Comparison of ENCODE assay signal across 1 cellular context in the genomic region with DNA sequence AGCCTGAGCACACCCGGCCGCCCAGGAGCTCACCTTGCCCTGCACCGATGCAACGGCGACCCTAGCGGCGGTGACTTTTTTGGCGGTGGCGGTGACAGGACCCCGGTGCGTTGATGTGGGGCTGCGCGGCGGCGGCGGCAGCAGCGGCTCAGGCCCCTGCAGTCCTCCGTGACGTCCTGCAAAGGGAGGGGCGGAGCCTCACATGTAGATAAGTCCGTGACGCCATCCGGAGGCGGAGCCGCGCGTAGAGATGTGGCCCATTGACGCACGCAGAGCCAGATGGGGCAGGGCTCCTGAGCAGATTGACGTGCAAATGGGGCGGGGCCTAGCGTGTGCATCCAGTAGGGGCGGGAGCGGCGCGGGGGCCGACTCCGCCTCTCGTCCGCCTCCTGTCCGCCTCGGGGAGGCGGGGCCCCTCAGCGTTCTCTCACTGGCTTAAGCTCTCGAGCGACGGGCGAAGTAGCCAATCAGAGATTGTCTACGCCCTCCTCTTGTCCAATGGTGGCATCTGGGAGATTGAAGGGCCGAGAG.
A peak's percentile ranks its signal among the peaks of the same experiment; 100 is the strongest.
TF ChIP-seq lines count a peak whose summit lies in the region.

A gene with protein sequence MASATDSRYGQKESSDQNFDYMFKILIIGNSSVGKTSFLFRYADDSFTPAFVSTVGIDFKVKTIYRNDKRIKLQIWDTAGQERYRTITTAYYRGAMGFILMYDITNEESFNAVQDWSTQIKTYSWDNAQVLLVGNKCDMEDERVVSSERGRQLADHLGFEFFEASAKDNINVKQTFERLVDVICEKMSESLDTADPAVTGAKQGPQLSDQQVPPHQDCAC (minus strand): TSS at position 180 of the 531 bp plus-strand sequence. CDS start 1,302 bp downstream, outside the sequence.

TF ChIP-seq in K562, 482 proteins besides CTCF, POLR2A, EP300 and RAD21 (continued from another document and continues in another):
- TF ChIP-seq, protein P1, sequence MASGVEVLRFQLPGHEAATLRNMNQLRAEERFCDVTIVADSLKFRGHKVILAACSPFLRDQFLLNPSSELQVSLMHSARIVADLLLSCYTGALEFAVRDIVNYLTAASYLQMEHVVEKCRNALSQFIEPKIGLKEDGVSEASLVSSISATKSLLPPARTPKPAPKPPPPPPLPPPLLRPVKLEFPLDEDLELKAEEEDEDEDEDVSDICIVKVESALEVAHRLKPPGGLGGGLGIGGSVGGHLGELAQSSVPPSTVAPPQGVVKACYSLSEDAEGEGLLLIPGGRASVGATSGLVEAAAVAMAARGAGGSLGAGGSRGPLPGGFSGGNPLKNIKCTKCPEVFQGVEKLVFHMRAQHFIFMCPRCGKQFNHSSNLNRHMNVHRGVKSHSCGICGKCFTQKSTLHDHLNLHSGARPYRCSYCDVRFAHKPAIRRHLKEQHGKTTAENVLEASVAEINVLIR (CRISPR knock-in tag; IDR thresholded peaks at IDR 0.05) = peak; percentile 54; the same call in 1 of the 2 replicates
- TF ChIP-seq PCBP1 (IDR thresholded peaks at IDR 0.05; ENCODE audit: low read depth, low read length, poor library complexity, severe bottlenecking) (peak; percentile 55), ZFP1 (CRISPR knock-in tag; IDR thresholded peaks at IDR 0.05) (no peak), CHD1 (IDR thresholded peaks at IDR 0.05; ENCODE audit: low read length) (no peak), CHD2 (IDR thresholded peaks at IDR 0.05; ENCODE audit: low read depth, low read length) (peak; percentile 93), CXXC5 (CRISPR knock-in tag; IDR thresholded peaks at IDR 0.05) (peak; percentile 56), STAT5A (IDR thresholded peaks at IDR 0.05; ENCODE audit: borderline replicate concordance, low read length) (no peak), YY1 (IDR thresholded peaks at IDR 0.05; ENCODE audit: borderline replicate concordance in 1 of 3, control insufficient read depth in 1 of 3, extremely low read depth in 1 of 3, insufficient read depth in 3 of 3, insufficient read length in 1 of 3, insufficient replicate concordance in 2 of 3, low read depth in 1 of 3, low read length in 2 of 3) (no peak), CSDE1 (IDR thresholded peaks at IDR 0.05) (no peak), CREB1 (IDR thresholded peaks at IDR 0.05) (peak; percentile 91), CREB1 (CRISPR knock-in tag; IDR thresholded peaks at IDR 0.05) (peak; percentile 94), MAZ (CRISPR knock-in tag; conservative IDR thresholded peaks at IDR 0.05 in 1 of 2, IDR thresholded peaks at IDR 0.05 in 1 of 2) (peak; percentile 36 to 85; a peak in 2 of 4 replicates), ZNF830 (CRISPR knock-in tag; IDR thresholded peaks at IDR 0.05) (no peak), CTBP1 (IDR thresholded peaks at IDR 0.05; ENCODE audit: borderline replicate concordance) (peak; percentile 60), TAF15 (IDR thresholded peaks at IDR 0.05; ENCODE audit: low read depth, low read length) (no peak), ZNF780A (CRISPR knock-in tag; IDR thresholded peaks at IDR 0.05) (no peak), TEAD2 (tag; IDR thresholded peaks at IDR 0.05) (no peak), POLR2H (tag; IDR thresholded peaks at IDR 0.05; ENCODE audit: low read depth) (no peak), ESRRA (IDR thresholded peaks at IDR 0.05; ENCODE audit: borderline replicate concordance, low read depth) (peak; percentile 65; the same call in 1 of the 2 replicates), CCNT2 (IDR thresholded peaks at IDR 0.05; ENCODE audit: borderline replicate concordance, extremely low read depth, insufficient read length, low read depth, low read length) (peak; percentile 31), CREM (IDR thresholded peaks at IDR 0.05; ENCODE audit: low read depth) (peak; percentile 94), POLR2G (IDR thresholded peaks at IDR 0.05; ENCODE audit: low read depth, low read length) (peak; percentile 38; the same call in 1 of the 2 replicates), ZNF644 (tag; IDR thresholded peaks at IDR 0.05; ENCODE audit: low read depth) (no peak), RBM14 (IDR thresholded peaks at IDR 0.05; ENCODE audit: borderline replicate concordance, insufficient read depth, low read depth, low read length) (0 out of 2 replicates have a peak, but pooled peaks have one; percentile 43), CBX3 (IDR thresholded peaks at IDR 0.05; ENCODE audit: borderline replicate concordance in 1 of 2, low read length in 2 of 2) (no peak), NEUROD1 (IDR thresholded peaks at IDR 0.05; ENCODE audit: borderline replicate concordance, low read depth, low read length, partially characterized antibody) (peak; percentile 99), PHF21A (IDR thresholded peaks at IDR 0.05; ENCODE audit: borderline replicate concordance, low read depth) (no peak), TARDBP (IDR thresholded peaks at IDR 0.05) (no peak), SMARCA5 (IDR thresholded peaks at IDR 0.05) (no peak), HMGN3 (IDR thresholded peaks at IDR 0.05; ENCODE audit: borderline replicate concordance, extremely low read depth, insufficient read length, low read depth, low read length) (peak; percentile 39), FIP1L1 (IDR thresholded peaks at IDR 0.05; ENCODE audit: low read depth, low read length, poor library complexity, severe bottlenecking) (peak; percentile 34), FOXP1 (CRISPR knock-in tag; IDR thresholded peaks at IDR 0.05) (peak; percentile 23; the same call in 1 of the 2 replicates), GABPB1 (CRISPR knock-in tag; IDR thresholded peaks at IDR 0.05) (peak; percentile 15; the same call in 1 of the 2 replicates), ZNF668 (CRISPR knock-in tag; IDR thresholded peaks at IDR 0.05) (no peak), KDM4B (IDR thresholded peaks at IDR 0.05; ENCODE audit: borderline replicate concordance in 2 of 2, low read depth in 1 of 2) (no peak), ASH1L (IDR thresholded peaks at IDR 0.05; ENCODE audit: borderline replicate concordance, low read depth, partially characterized antibody) (peak; percentile 98), ATF1 (CRISPR knock-in tag; IDR thresholded peaks at IDR 0.05) (peak; percentile 44; the same call in 1 of the 2 replicates), ATF1 (tag; IDR thresholded peaks at IDR 0.05) (peak; percentile 95), POLR2AphosphoS5 (IDR thresholded peaks at IDR 0.05; ENCODE audit: control insufficient read depth, insufficient read depth, low read depth, low read length) (no peak), ZNF239 (CRISPR knock-in tag; IDR thresholded peaks at IDR 0.05) (no peak), NRF1 (conservative IDR thresholded peaks at IDR 0.05 in 1 of 2, IDR thresholded peaks at IDR 0.05 in 1 of 2) (peak; percentile 90 to 92), GATAD2A (IDR thresholded peaks at IDR 0.05) (no peak), NFE2 (IDR thresholded peaks at IDR 0.05; ENCODE audit: low read depth) (no peak)
- TF ChIP-seq, protein P2, sequence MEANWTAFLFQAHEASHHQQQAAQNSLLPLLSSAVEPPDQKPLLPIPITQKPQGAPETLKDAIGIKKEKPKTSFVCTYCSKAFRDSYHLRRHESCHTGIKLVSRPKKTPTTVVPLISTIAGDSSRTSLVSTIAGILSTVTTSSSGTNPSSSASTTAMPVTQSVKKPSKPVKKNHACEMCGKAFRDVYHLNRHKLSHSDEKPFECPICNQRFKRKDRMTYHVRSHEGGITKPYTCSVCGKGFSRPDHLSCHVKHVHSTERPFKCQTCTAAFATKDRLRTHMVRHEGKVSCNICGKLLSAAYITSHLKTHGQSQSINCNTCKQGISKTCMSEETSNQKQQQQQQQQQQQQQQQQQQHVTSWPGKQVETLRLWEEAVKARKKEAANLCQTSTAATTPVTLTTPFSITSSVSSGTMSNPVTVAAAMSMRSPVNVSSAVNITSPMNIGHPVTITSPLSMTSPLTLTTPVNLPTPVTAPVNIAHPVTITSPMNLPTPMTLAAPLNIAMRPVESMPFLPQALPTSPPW (CRISPR knock-in tag; IDR thresholded peaks at IDR 0.05) = peak; percentile 84
- TF ChIP-seq, protein P3, sequence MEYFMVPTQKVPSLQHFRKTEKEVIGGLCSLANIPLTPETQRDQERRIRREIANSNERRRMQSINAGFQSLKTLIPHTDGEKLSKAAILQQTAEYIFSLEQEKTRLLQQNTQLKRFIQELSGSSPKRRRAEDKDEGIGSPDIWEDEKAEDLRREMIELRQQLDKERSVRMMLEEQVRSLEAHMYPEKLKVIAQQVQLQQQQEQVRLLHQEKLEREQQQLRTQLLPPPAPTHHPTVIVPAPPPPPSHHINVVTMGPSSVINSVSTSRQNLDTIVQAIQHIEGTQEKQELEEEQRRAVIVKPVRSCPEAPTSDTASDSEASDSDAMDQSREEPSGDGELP (CRISPR knock-in tag; IDR thresholded peaks at IDR 0.05; ENCODE audit: borderline replicate concordance) = peak; percentile 87
- TF ChIP-seq, protein P4, sequence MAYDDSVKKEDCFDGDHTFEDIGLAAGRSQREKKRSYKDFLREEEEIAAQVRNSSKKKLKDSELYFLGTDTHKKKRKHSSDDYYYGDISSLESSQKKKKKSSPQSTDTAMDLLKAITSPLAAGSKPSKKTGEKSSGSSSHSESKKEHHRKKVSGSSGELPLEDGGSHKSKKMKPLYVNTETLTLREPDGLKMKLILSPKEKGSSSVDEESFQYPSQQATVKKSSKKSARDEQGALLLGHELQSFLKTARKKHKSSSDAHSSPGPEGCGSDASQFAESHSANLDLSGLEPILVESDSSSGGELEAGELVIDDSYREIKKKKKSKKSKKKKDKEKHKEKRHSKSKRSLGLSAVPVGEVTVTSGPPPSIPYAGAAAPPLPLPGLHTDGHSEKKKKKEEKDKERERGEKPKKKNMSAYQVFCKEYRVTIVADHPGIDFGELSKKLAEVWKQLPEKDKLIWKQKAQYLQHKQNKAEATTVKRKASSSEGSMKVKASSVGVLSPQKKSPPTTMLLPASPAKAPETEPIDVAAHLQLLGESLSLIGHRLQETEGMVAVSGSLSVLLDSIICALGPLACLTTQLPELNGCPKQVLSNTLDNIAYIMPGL (CRISPR knock-in tag; IDR thresholded peaks at IDR 0.05) = no peak
- TF ChIP-seq, protein P5, sequence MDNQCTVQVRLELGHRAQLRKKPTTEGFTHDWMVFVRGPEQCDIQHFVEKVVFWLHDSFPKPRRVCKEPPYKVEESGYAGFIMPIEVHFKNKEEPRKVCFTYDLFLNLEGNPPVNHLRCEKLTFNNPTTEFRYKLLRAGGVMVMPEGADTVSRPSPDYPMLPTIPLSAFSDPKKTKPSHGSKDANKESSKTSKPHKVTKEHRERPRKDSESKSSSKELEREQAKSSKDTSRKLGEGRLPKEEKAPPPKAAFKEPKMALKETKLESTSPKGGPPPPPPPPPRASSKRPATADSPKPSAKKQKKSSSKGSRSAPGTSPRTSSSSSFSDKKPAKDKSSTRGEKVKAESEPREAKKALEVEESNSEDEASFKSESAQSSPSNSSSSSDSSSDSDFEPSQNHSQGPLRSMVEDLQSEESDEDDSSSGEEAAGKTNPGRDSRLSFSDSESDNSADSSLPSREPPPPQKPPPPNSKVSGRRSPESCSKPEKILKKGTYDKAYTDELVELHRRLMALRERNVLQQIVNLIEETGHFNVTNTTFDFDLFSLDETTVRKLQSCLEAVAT (IDR thresholded peaks at IDR 0.05) = peak in 1 of 2 experiments; percentile 95; a peak in 2 of 4 replicates
- TF ChIP-seq, protein P6, sequence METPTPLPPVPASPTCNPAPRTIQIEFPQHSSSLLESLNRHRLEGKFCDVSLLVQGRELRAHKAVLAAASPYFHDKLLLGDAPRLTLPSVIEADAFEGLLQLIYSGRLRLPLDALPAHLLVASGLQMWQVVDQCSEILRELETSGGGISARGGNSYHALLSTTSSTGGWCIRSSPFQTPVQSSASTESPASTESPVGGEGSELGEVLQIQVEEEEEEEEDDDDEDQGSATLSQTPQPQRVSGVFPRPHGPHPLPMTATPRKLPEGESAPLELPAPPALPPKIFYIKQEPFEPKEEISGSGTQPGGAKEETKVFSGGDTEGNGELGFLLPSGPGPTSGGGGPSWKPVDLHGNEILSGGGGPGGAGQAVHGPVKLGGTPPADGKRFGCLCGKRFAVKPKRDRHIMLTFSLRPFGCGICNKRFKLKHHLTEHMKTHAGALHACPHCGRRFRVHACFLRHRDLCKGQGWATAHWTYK (CRISPR knock-in tag; IDR thresholded peaks at IDR 0.05) = no peak
- TF ChIP-seq, protein P7, sequence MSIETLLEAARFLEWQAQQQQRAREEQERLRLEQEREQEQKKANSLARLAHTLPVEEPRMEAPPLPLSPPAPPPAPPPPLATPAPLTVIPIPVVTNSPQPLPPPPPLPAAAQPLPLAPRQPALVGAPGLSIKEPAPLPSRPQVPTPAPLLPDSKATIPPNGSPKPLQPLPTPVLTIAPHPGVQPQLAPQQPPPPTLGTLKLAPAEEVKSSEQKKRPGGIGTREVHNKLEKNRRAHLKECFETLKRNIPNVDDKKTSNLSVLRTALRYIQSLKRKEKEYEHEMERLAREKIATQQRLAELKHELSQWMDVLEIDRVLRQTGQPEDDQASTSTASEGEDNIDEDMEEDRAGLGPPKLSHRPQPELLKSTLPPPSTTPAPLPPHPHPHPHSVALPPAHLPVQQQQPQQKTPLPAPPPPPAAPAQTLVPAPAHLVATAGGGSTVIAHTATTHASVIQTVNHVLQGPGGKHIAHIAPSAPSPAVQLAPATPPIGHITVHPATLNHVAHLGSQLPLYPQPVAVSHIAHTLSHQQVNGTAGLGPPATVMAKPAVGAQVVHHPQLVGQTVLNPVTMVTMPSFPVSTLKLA (conservative IDR thresholded peaks at IDR 0.05) = peak in 1 of 2 experiments; percentile 1; a peak in 1 of 4 replicates
- TF ChIP-seq, protein P8, sequence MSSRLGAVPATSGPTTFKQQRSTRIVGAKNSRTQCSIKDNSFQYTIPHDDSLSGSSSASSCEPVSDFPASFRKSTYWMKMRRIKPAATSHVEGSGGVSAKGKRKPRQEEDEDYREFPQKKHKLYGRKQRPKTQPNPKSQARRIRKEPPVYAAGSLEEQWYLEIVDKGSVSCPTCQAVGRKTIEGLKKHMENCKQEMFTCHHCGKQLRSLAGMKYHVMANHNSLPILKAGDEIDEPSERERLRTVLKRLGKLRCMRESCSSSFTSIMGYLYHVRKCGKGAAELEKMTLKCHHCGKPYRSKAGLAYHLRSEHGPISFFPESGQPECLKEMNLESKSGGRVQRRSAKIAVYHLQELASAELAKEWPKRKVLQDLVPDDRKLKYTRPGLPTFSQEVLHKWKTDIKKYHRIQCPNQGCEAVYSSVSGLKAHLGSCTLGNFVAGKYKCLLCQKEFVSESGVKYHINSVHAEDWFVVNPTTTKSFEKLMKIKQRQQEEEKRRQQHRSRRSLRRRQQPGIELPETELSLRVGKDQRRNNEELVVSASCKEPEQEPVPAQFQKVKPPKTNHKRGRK (tag; IDR thresholded peaks at IDR 0.05) = no peak
- TF ChIP-seq, protein P9, sequence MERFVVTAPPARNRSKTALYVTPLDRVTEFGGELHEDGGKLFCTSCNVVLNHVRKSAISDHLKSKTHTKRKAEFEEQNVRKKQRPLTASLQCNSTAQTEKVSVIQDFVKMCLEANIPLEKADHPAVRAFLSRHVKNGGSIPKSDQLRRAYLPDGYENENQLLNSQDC (CRISPR knock-in tag; IDR thresholded peaks at IDR 0.05) = peak; percentile 18; the same call in 1 of the 2 replicates
- TF ChIP-seq, protein P10, sequence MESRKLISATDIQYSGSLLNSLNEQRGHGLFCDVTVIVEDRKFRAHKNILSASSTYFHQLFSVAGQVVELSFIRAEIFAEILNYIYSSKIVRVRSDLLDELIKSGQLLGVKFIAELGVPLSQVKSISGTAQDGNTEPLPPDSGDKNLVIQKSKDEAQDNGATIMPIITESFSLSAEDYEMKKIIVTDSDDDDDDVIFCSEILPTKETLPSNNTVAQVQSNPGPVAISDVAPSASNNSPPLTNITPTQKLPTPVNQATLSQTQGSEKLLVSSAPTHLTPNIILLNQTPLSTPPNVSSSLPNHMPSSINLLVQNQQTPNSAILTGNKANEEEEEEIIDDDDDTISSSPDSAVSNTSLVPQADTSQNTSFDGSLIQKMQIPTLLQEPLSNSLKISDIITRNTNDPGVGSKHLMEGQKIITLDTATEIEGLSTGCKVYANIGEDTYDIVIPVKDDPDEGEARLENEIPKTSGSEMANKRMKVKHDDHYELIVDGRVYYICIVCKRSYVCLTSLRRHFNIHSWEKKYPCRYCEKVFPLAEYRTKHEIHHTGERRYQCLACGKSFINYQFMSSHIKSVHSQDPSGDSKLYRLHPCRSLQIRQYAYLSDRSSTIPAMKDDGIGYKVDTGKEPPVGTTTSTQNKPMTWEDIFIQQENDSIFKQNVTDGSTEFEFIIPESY (CRISPR knock-in tag; IDR thresholded peaks at IDR 0.05) = no peak
